Comparison of ENCODE assay signal across 17 cellular contexts in the genomic region with DNA sequence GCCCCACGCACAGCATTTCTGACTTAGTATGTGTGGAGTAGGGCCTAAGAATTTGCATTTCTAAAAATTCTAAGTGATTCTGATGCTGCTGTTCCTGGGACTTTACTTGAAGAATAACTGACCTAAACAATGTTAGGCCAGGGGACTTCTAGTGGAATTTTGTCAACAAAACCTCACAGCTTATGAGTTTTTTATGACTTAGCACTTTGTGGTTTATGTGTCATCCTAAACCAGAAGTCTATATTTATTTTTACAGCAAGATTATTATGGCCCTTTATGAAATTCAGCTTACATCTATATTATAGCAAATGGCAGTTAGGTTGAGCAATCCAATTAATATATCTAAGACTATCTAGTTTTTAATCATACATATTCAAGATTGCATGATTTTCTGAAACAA. TPM values are rescaled to one million over a fixed set of nuclear protein-coding genes. Genes with fewer than 3 reads are reported as not detected.
DNase-seq lines count a peak whose midpoint lies in the region; ATAC-seq, FAIRE-seq and TF ChIP-seq lines count a peak whose summit lies in the region.
"Had no signal": no experiment of that assay in that cellular context is flagged by ENCODE, and none has a peak within 500 bp of the region (broad histone marks: within the 10 kb centered on the region; RNA-seq: fewer than 3 reads in every experiment).

No MANE protein-coding gene starts in this region.

- no peak overlapping the region for H3K27ac Mint-ChIP-seq in Calu3 (ENCODE audit: unreplicated experiment)
- H3K27ac Mint-ChIP-seq: activated naive CD4-positive, alpha-beta T cell treated with anti-CD3 and anti-CD28 coated beads for 36 hours; IgD-negative memory B cell; memory B cell had no signal

- DNase-seq in AG09319 (ENCODE audit: extremely low read depth, low read depth): peak; percentile 4
- peak; percentile 45 for DNase-seq in RCC 7860 (ENCODE audit: low spot score)
- peak; percentile 30 for DNase-seq in glomerular visceral epithelial cell (ENCODE audit: extremely low spot score)
- no peak for DNase-seq in Calu3
- DNase-seq in NK-92 (lab: John Stamatoyannopoulos, UW; ENCODE audit: unreplicated experiment): no peak
- no peak for DNase-seq in lower leg skin (ENCODE audit: low spot score in 2 of 2)
- DNase-seq: activated naive CD4-positive, alpha-beta T cell treated with anti-CD3 and anti-CD28 coated beads for 36 hours; DMS53; NCI-H1694; ovary; trophoblast cell had no signal

- BruUV-seq in Calu3 (replicated peaks; lab: Mats Ljungman, UMichigan): no TSS peak

- CTCF ChIA-PET in Calu3 (lab: Charles Lee): no interaction called here

- H3K27me3 Mint-ChIP-seq in Calu3 (ENCODE audit: unreplicated experiment): no peaks in the 10 kb centered on the region
- H3K27me3 Mint-ChIP-seq: IgD-negative memory B cell, memory B cell had no signal

- intact Hi-C loops in Calu3 (cut with micrococcal nuclease; ENCODE audit: unreplicated experiment) (no loop called here), lower leg skin (cut with DNase I; ENCODE audit: low total_unique reads) (no loop called here)

- H3K4me1 Mint-ChIP-seq in Calu3 (ENCODE audit: low read depth, unreplicated experiment): no peaks in the 10 kb centered on the region
- H3K4me1 Mint-ChIP-seq: central memory CD8-positive, alpha-beta T cell had no signal

- peak; percentile 57 for ATAC-seq in HG02588 (IDR thresholded peaks at IDR 0.05; ENCODE audit: unreplicated experiment)
- no peak for ATAC-seq in HG03571 (IDR thresholded peaks at IDR 0.05; ENCODE audit: unreplicated experiment)

- 90 to 96% methylated on average over 1 of the region's 1 CpG for WGBS in lower leg skin, 2 donors

- H3K36me3 Mint-ChIP-seq in Calu3 (ENCODE audit: insufficient read depth, unreplicated experiment): no peaks in the 10 kb centered on the region
- H3K36me3 Mint-ChIP-seq: IgD-negative memory B cell, memory B cell had no signal

- FAIRE-seq in RCC 7860 (lab: Jason Lieb, UNC): peak; percentile 91

- H3K4me3 ChIP-seq in lower leg skin (ENCODE audit: low read depth, poor library complexity, severe bottlenecking): no peak overlapping the region
- H3K4me3 ChIP-seq: ovary, SJSA1 had no signal

- H3K4me3 Mint-ChIP-seq in Calu3 (ENCODE audit: low read depth, unreplicated experiment): no peak overlapping the region
- H3K4me3 Mint-ChIP-seq: activated naive CD4-positive, alpha-beta T cell treated with anti-CD3 and anti-CD28 coated beads for 36 hours; central memory CD8-positive, alpha-beta T cell; memory B cell had no signal

- TF ChIP-seq POLR2A in lower leg skin (IDR thresholded peaks at IDR 0.05): no peak

- TF ChIP-seq CTCF in AG09319 (IDR thresholded peaks at IDR 0.05; ENCODE audit: low read depth, low read length) (no peak), Calu3 (IDR thresholded peaks at IDR 0.05; ENCODE audit: unreplicated experiment) (no peak), lower leg skin (IDR thresholded peaks at IDR 0.05) (no peak)

- no peaks in the 10 kb centered on the region for H3K9me3 Mint-ChIP-seq in Calu3 (ENCODE audit: low read depth, unreplicated experiment)
- H3K9me3 Mint-ChIP-seq: activated naive CD4-positive, alpha-beta T cell treated with anti-CD3 and anti-CD28 coated beads for 36 hours; central memory CD8-positive, alpha-beta T cell; IgD-negative memory B cell; memory B cell had no signal

RNA-seq across cellular contexts. Expression of a gene that starts 24.6 kb away (rescaled TPM):
- total RNA-seq in Calu3 (2022) (18.7 and 21.4 TPM in 2 replicates), lower leg skin (10 to 100 TPM in 3 of 4 donors, 1 to 10 TPM in 1; 9.4 to 19.6 (median 15.8) TPM)

Comparison
In these comparisons a context has a peak if more than half of its experiments do, and no peak if none do; other contexts are left out.
1. DNase-seq: peak in AG09319 (single experiment), RCC 7860 (single experiment) and glomerular visceral epithelial cell (single experiment); none in Calu3 (single experiment), NK-92 (single experiment) and lower leg skin (0 of 2).